8 cellular contexts compared by ENCODE assay signal in the genomic region with DNA sequence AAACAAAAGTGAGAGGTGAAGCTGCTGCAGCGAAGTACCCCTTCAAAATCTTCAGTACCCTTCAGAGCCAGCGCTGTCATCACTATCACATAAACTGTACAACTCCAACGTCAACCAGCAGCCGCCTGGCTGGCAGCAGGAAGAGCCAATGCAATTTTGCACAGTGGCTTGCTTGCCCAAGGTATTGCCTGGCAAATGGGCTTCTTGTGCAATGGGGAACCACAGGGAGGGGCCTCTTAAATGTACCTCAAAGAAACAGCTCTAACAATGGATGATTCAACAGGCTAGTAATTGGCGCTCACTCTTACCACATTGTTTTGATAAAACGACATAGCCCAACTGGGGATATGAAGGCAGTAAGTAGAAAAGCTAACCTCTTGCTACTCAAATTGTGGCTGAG.
A peak's percentile ranks its signal among the peaks of the same experiment; 100 is the strongest.
DNase-seq lines count a peak whose midpoint lies in the region; ATAC-seq and TF ChIP-seq lines count a peak whose summit lies in the region.

No MANE protein-coding gene starts in this region.

- H3K9me3 ChIP-seq in esophagus muscularis mucosa (no peaks in the 10 kb centered on the region), skeletal muscle tissue (ENCODE audit: control insufficient read depth in 3 of 3, low read length in 3 of 3) (no peaks in the 10 kb centered on the region)

- DNase-seq in KG1 (lab: John Stamatoyannopoulos, UW) (peak; percentile 4), esophagus muscularis mucosa (ENCODE audit: extremely low spot score) (no peak), COLO829 (ENCODE audit: low spot score) (no peak), NCI-H187 (lab: John Stamatoyannopoulos, UW) (no peak), NAMALWA (ENCODE audit: low spot score) (no peak)
- DNase-seq in activated CD4-positive, alpha-beta T cell treated with anti-CD3 and anti-CD28 coated beads, Interleukin-2, amount 10 ng/mL, durations not matched to agents 24 days and 14 days, result peak; percentile 83

- peaks cover 4% of the 10 kb centered on the region for H3K27me3 Mint-ChIP-seq in activated CD4-positive, alpha-beta T cell treated with anti-CD3 and anti-CD28 coated beads, Interleukin-2, amount 10 ng/mL, durations not matched to agents 24 days and 14 days

- peak overlapping the region; percentile 67 for H3K4me3 Mint-ChIP-seq in activated CD4-positive, alpha-beta T cell treated with anti-CD3 and anti-CD28 coated beads, Interleukin-2, amount 10 ng/mL, durations not matched to agents 24 days and 14 days

- H3K4me1 ChIP-seq in esophagus muscularis mucosa (peaks cover 55 to 82% (median 78%) of the 10 kb centered on the region in 4 donors), skeletal muscle tissue (ENCODE audit: control insufficient read depth in 3 of 3, insufficient read depth in 3 of 3, low read length in 3 of 3) (peaks cover 6 to 43% (median 36%) of the 10 kb centered on the region in 3 donors)

- intact Hi-C loops in activated CD4-positive, alpha-beta T cell treated with anti-CD3 and anti-CD28 coated beads, Interleukin-2, amount 10 ng/mL, durations not matched to agents 24 days and 14 days (cut with micrococcal nuclease), result loop anchor here (1.0 to 10.0 kb wide), 4 partner anchors 9 to 95 kb away; no protein-coding TSS in a partner anchor
- intact Hi-C loops in esophagus muscularis mucosa (cut with DNase I), result no loop called here

- TF ChIP-seq CTCF in esophagus muscularis mucosa (IDR thresholded peaks at IDR 0.05), result no peak

- ATAC-seq in HG03039 (IDR thresholded peaks at IDR 0.05; ENCODE audit: unreplicated experiment), result no peak

- TF ChIP-seq POLR2A in esophagus muscularis mucosa (IDR thresholded peaks at IDR 0.05; ENCODE audit: low read depth), result no peak

- H3K36me3 ChIP-seq in esophagus muscularis mucosa, result no peaks in the 10 kb centered on the region
- H3K36me3 ChIP-seq in skeletal muscle tissue (ENCODE audit: control insufficient read depth in 3 of 3, insufficient read depth in 3 of 3, low read length in 3 of 3), result no peaks in the 10 kb centered on the region

- H3K9me3 Mint-ChIP-seq in activated CD4-positive, alpha-beta T cell treated with anti-CD3 and anti-CD28 coated beads, Interleukin-2, amount 10 ng/mL, durations not matched to agents 24 days and 14 days, result no peaks in the 10 kb centered on the region

- H3K4me3 ChIP-seq in esophagus muscularis mucosa (no peak overlapping the region), skeletal muscle tissue (ENCODE audit: low read length in 3 of 3) (no peak overlapping the region)

- H3K27ac Mint-ChIP-seq in activated CD4-positive, alpha-beta T cell treated with anti-CD3 and anti-CD28 coated beads, Interleukin-2, amount 10 ng/mL, durations not matched to agents 24 days and 14 days, result peak overlapping the region; percentile 74

- H3K36me3 Mint-ChIP-seq in activated CD4-positive, alpha-beta T cell treated with anti-CD3 and anti-CD28 coated beads, Interleukin-2, amount 10 ng/mL, durations not matched to agents 24 days and 14 days (ENCODE audit: low read depth), result peaks cover 5% of the 10 kb centered on the region

- H3K27me3 ChIP-seq in esophagus muscularis mucosa, result no peaks in the 10 kb centered on the region
- H3K27me3 ChIP-seq in skeletal muscle tissue (ENCODE audit: control insufficient read depth in 3 of 3, insufficient read depth in 3 of 3, low read length in 3 of 3), result peaks cover 0 to 2% (median 0%) of the 10 kb centered on the region in 3 donors

- peak overlapping the region; percentile 58 to 70 (median 64) for H3K27ac ChIP-seq in esophagus muscularis mucosa (replicated peaks in 1 of 4)
- peak overlapping the region; percentile 17 for H3K27ac ChIP-seq in skeletal muscle tissue (ENCODE audit: low read depth, low read length)

- peak; percentile 18 for TF ChIP-seq EP300 in esophagus muscularis mucosa (IDR thresholded peaks at IDR 0.05)

- peaks cover 72% of the 10 kb centered on the region for H3K4me1 Mint-ChIP-seq in activated CD4-positive, alpha-beta T cell treated with anti-CD3 and anti-CD28 coated beads, Interleukin-2, amount 10 ng/mL, durations not matched to agents 24 days and 14 days

- 61% methylated on average over 6 of the region's 6 CpGs for WGBS in esophagus muscularis mucosa

- H3K9ac ChIP-seq in skeletal muscle tissue (ENCODE audit: low read depth in 1 of 3, low read length in 3 of 3), result no peak overlapping the region

Comparison
In these comparisons a context has a peak if more than half of its experiments do, and no peak if none do; other contexts are left out.
1. DNase-seq: peak in KG1 (single experiment) and activated CD4-positive, alpha-beta T cell treated with anti-CD3 and anti-CD28 coated beads, Interleukin-2, amount 10 ng/mL, durations not matched to agents 24 days and 14 days (single experiment); none in esophagus muscularis mucosa (single experiment), COLO829 (single experiment), NCI-H187 (0 of 2) and NAMALWA (single experiment).